Comparison of ENCODE assay signal across 21 cellular contexts in the genomic region with DNA sequence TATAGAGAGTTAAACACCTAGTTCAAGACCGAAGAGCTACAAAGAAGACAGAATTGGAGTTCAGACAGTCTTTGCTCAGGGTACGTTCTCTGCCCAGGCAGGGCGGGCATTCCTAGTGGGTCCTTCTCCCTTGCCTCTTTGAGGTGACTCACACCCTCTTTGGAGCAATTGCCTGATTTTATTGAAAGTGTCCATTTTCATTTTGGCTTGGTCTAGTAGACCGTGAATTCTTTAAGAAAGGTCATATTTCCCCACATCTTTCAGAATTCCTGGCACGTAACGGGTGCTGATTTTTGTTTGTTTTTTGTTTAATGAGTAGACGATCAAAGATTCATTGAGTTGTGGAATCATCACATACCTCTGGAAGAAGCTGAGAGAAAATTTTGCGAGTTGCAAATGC.
"Had no signal": no experiment of that assay in that cellular context is flagged by ENCODE, and none has a peak within 500 bp of the region (broad histone marks: within the 10 kb centered on the region; RNA-seq: fewer than 3 reads in every experiment).

No MANE protein-coding gene starts in this region.

- DNase-seq: effector memory CD4-positive, alpha-beta T cell; heart right ventricle; hypothalamus; left cardiac atrium; left ventricle myocardium inferior; lower lobe of right lung; natural killer cell; posterior cingulate gyrus; sigmoid colon; stimulated activated CD4-positive, alpha-beta T cell treated with anti-CD3 and anti-CD28 coated beads, Interleukin-12 subunit alpha, Interleukin-12 subunit beta, amount 100 ng/mL, for 4 hours; stimulated activated naive CD4-positive, alpha-beta T cell; stomach; substantia nigra; upper lobe of left lung had no signal

- H3K27ac ChIP-seq: esophagus muscularis mucosa, heart right ventricle, left ventricle myocardium inferior, lower lobe of right lung, right atrium auricular region, sigmoid colon, skin epidermis, stomach, upper lobe of left lung, vagina had no signal

- H3K9me3 ChIP-seq: esophagus muscularis mucosa, heart right ventricle, left ventricle myocardium inferior, lower lobe of right lung, right atrium auricular region, sigmoid colon, stomach, upper lobe of left lung, vagina had no signal

- H3K4me1 Mint-ChIP-seq: memory B cell, natural killer cell, neural crest cell had no signal

- H3K4me3 ChIP-seq: esophagus muscularis mucosa, heart right ventricle, left ventricle myocardium inferior, lower lobe of right lung, right atrium auricular region, sigmoid colon, skin epidermis, stomach, upper lobe of left lung, vagina had no signal

- H3K27me3 ChIP-seq: esophagus muscularis mucosa, heart right ventricle, right atrium auricular region, sigmoid colon, stomach, upper lobe of left lung, vagina had no signal

- H3K27me3 Mint-ChIP-seq: memory B cell had no signal

- H3K36me3 Mint-ChIP-seq: memory B cell, mesothelial cell of epicardium, natural killer cell had no signal

- H3K36me3 ChIP-seq: esophagus muscularis mucosa, heart right ventricle, left ventricle myocardium inferior, lower lobe of right lung, right atrium auricular region, sigmoid colon, stomach, upper lobe of left lung, vagina had no signal

- ATAC-seq: heart right ventricle, left cardiac atrium, lower lobe of right lung, natural killer cell had no signal

- H3K4me3 Mint-ChIP-seq: memory B cell, mesothelial cell of epicardium, natural killer cell, neural crest cell had no signal

- H3K4me1 ChIP-seq: heart right ventricle, left ventricle myocardium inferior, right atrium auricular region, vagina had no signal

- H3K9me3 Mint-ChIP-seq: memory B cell, mesothelial cell of epicardium, natural killer cell, neural crest cell had no signal

- H3K27ac Mint-ChIP-seq: memory B cell, mesothelial cell of epicardium, natural killer cell had no signal
